In the genomic region with DNA sequence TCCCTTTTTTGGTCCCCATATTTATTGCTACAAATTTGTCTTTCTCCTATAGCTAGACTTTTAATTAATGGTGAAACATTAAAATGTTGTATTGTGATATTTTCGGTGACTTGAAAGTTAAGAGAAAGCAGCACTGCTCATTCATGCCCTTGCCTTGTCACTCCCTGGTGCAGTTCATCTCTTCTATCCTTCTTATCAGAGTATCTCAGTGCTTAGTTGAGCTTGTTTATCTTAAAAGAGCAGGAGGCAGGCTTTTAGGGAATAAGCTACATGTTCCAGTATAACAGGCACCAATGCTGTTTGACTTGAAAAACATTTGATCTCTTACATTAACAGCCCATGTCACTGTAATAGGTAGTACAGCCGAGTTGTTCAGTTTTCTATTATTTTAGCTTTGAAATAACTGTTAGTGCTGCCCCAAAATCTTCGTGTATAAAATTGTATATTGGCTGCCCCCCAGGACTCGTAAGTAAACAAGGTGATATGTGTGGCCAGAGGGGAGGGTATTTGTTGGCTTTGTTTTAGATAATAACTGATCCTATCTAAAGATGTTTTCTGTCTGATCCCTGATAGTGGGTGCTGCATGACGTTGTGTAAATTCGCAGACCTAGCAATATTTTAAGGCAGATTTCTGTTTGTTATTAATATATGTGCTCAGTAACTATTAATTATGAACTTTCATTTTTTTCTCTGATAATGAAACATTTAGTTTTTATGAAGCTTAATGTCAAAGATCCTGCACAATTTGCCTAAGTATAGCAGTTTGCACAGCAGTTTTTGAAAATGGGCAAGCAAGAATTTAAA, we compare ENCODE assay signal across 1 cellular context.
TF ChIP-seq lines count a peak whose summit lies in the region.

No MANE protein-coding gene starts in this region.

TF ChIP-seq in HEK293, 187 proteins besides CTCF, POLR2A, EP300 and RAD21 (continued from another document):
- TF ChIP-seq, protein P1, sequence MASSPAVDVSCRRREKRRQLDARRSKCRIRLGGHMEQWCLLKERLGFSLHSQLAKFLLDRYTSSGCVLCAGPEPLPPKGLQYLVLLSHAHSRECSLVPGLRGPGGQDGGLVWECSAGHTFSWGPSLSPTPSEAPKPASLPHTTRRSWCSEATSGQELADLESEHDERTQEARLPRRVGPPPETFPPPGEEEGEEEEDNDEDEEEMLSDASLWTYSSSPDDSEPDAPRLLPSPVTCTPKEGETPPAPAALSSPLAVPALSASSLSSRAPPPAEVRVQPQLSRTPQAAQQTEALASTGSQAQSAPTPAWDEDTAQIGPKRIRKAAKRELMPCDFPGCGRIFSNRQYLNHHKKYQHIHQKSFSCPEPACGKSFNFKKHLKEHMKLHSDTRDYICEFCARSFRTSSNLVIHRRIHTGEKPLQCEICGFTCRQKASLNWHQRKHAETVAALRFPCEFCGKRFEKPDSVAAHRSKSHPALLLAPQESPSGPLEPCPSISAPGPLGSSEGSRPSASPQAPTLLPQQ (tag by site-specific recombination; IDR thresholded peaks at IDR 0.05), result peak; percentile 95
- TF ChIP-seq ZBTB20 (tag by site-specific recombination; IDR thresholded peaks at IDR 0.05), result peak; percentile 57; the same call in 1 of the 2 replicates
- no peak for TF ChIP-seq ZNF521 (tag by site-specific recombination; IDR thresholded peaks at IDR 0.05)
- TF ChIP-seq, protein P2, sequence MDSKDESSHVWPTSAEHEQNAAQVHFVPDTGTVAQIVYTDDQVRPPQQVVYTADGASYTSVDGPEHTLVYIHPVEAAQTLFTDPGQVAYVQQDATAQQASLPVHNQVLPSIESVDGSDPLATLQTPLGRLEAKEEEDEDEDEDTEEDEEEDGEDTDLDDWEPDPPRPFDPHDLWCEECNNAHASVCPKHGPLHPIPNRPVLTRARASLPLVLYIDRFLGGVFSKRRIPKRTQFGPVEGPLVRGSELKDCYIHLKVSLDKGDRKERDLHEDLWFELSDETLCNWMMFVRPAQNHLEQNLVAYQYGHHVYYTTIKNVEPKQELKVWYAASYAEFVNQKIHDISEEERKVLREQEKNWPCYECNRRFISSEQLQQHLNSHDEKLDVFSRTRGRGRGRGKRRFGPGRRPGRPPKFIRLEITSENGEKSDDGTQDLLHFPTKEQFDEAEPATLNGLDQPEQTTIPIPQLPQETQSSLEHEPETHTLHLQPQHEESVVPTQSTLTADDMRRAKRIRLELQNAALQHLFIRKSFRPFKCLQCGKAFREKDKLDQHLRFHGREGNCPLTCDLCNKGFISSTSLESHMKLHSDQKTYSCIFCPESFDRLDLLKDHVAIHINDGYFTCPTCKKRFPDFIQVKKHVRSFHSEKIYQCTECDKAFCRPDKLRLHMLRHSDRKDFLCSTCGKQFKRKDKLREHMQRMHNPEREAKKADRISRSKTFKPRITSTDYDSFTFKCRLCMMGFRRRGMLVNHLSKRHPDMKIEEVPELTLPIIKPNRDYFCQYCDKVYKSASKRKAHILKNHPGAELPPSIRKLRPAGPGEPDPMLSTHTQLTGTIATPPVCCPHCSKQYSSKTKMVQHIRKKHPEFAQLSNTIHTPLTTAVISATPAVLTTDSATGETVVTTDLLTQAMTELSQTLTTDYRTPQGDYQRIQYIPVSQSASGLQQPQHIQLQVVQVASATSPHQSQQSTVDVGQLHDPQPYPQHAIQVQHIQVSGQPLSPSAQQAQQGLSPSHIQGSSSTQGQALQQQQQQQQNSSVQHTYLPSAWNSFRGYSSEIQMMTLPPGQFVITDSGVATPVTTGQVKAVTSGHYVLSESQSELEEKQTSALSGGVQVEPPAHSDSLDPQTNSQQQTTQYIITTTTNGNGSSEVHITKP (tag by site-specific recombination; IDR thresholded peaks at IDR 0.05), result peak; percentile 33
- TF ChIP-seq BCL11B (tag by site-specific recombination; IDR thresholded peaks at IDR 0.05; ENCODE audit: low read depth), result no peak
- TF ChIP-seq ZNF777 (tag by site-specific recombination; IDR thresholded peaks at IDR 0.05; ENCODE audit: borderline replicate concordance), result no peak
- TF ChIP-seq, protein P3, sequence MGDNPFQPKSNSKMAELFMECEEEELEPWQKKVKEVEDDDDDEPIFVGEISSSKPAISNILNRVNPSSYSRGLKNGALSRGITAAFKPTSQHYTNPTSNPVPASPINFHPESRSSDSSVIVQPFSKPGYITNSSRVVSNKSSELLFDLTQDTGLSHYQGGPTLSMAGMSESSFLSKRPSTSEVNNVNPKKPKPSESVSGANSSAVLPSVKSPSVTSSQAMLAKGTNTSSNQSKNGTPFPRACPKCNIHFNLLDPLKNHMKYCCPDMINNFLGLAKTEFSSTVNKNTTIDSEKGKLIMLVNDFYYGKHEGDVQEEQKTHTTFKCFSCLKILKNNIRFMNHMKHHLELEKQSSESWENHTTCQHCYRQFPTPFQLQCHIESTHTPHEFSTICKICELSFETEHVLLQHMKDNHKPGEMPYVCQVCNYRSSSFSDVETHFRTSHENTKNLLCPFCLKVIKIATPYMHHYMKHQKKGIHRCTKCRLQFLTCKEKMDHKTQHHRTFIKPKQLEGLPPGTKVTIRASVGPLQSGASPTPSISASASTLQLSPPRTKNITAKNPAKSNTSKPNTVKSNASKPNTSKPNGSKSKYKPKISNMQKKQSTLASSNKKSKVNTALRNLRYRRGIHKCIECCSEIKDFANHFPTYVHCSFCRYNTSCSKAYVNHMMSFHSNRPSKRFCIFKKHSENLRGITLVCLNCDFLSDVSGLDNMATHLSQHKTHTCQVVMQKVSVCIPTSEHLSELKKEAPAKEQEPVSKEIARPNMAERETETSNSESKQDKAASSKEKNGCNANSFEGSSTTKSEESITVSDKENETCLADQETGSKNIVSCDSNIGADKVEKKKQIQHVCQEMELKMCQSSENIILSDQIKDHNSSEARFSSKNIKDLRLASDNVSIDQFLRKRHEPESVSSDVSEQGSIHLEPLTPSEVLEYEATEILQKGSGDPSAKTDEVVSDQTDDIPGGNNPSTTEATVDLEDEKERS (tag by site-specific recombination; IDR thresholded peaks at IDR 0.05), result no peak
- peak; percentile 61; the same call in 1 of the 2 replicates for TF ChIP-seq IKZF3 (tag by site-specific recombination; IDR thresholded peaks at IDR 0.05)
- TF ChIP-seq, protein P4, sequence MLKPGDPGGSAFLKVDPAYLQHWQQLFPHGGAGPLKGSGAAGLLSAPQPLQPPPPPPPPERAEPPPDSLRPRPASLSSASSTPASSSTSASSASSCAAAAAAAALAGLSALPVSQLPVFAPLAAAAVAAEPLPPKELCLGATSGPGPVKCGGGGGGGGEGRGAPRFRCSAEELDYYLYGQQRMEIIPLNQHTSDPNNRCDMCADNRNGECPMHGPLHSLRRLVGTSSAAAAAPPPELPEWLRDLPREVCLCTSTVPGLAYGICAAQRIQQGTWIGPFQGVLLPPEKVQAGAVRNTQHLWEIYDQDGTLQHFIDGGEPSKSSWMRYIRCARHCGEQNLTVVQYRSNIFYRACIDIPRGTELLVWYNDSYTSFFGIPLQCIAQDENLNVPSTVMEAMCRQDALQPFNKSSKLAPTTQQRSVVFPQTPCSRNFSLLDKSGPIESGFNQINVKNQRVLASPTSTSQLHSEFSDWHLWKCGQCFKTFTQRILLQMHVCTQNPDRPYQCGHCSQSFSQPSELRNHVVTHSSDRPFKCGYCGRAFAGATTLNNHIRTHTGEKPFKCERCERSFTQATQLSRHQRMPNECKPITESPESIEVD (tag by site-specific recombination; IDR thresholded peaks at IDR 0.05), result peak; percentile 78
- TF ChIP-seq ZNF501 (tag by site-specific recombination; IDR thresholded peaks at IDR 0.05), result 0 out of 2 replicates have a peak, but pooled peaks have one; percentile 40
- TF ChIP-seq WT1 (tag by site-specific recombination; IDR thresholded peaks at IDR 0.05), result 0 out of 2 replicates have a peak, but pooled peaks have one; percentile 31
- no peak for TF ChIP-seq KLF9 (tag by site-specific recombination; IDR thresholded peaks at IDR 0.05; ENCODE audit: low read depth)
- peak; percentile 81 for TF ChIP-seq TCF7L2 (IDR thresholded peaks at IDR 0.05; ENCODE audit: borderline replicate concordance, low read depth, low read length)
- 0 out of 2 replicates have a peak, but pooled peaks have one; percentile 11 for TF ChIP-seq ZNF366 (tag by site-specific recombination; conservative IDR thresholded peaks at IDR 0.05)
- TF ChIP-seq FEZF1 (tag by site-specific recombination; IDR thresholded peaks at IDR 0.05), result peak; percentile 83
- no peak for TF ChIP-seq YY1 (tag by site-specific recombination; IDR thresholded peaks at IDR 0.05)
